ENCODE assay signal across 8 cellular contexts in the genomic region with DNA sequence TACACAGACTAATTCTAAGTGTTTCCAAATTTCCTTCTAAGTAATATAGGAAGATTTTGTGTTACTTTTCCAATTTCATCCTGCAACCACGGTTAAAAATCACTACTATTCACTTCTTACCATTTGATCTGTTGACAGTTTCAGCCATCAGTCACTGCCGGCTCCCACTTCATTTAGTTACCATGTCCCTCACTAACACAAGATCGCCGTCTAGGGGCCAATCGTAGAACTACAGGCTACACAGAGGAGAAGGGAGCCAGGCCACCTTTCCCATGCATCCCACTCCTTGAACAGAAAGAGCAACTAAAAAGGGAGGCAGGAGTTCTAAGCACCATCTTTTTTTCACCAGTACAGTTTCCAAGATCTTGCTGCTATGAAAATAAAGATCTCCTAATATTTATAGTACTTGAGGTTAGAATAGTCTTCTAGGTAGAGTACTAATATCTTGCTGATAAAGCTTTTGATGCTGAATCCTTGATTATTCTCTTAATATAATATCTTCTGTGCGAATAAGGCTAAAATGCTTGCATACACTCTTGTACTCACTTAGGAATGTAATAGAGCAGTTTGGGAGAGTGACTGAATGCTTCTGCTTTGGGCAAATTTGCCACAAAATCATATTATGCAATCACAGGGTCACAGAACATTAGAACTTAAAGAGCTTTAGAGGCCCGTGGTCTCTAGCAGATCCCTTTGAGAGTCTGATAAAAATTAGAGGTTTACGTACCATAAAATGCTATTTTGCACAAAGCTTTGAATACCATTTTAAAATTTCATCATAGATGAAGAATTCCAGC. TPM values are rescaled to one million over a fixed set of nuclear protein-coding genes. Genes with fewer than 3 reads are reported as not detected.
DNase-seq lines count a peak whose midpoint lies in the region; TF ChIP-seq lines count a peak whose summit lies in the region.

No MANE protein-coding gene starts in this region.

- POLR2A ChIA-PET in RWPE1 (lab: Yijun Ruan, JAX; ENCODE audit: low non-redundant PET), result no interaction called here

- peak; percentile 96 for TF ChIP-seq CTCF in GM13977 (IDR thresholded peaks at IDR 0.05; ENCODE audit: extremely low read depth, insufficient read depth, missing control alignments)
- peak; percentile 92 for TF ChIP-seq CTCF in LNCAP (IDR thresholded peaks at IDR 0.05)
- peak; percentile 89 for TF ChIP-seq CTCF in RWPE1 (conservative IDR thresholded peaks at IDR 0.05; ENCODE audit: low read depth)

- in situ Hi-C loops in GM13977 (cut with MboI; ENCODE audit: low pct_unique_long_range_greater_than_20kb, low sequenced_read_pairs, unreplicated experiment), result no loop called here

- intact Hi-C loops in posterior vena cava (cut with DNase I), result no loop called here

- DNase-seq in 8988T (peak; percentile 55), GM13977 (ENCODE audit: low spot score) (peak; percentile 66), RWPE1 (ENCODE audit: low spot score) (peak; percentile 80), germinal center (ENCODE audit: low spot score) (peak; percentile 66), posterior vena cava (ENCODE audit: low spot score) (peak; percentile 88), middle frontal gyrus (ENCODE audit: extremely low spot score, low spot score) (no peak)
- peak; percentile 38 for DNase-seq in activated T-helper 9 cell treated with anti-CD3 and anti-CD28 coated beads, Interleukin-2, amount 50 U/mL, for 16 hours (ENCODE audit: low read depth)

- peak overlapping the region; percentile 61 for H3K27ac ChIP-seq in RWPE1

- CTCF ChIA-PET in RWPE1 (lab: Yijun Ruan, JAX), result interaction anchor here (0.6 to 1.9 kb wide), 10 partner anchors 19 to 191 kb away, joined by 3 to 7 read pairs (median 4); a partner anchor contains a TSS

RNA-seq across cellular contexts. Expression of a gene that starts 39.5 kb away (rescaled TPM):
- 10 to 100 TPM; 49.8 to 90.9 TPM for total RNA-seq in posterior vena cava
